16 cellular contexts compared by ENCODE assay signal in the genomic region with DNA sequence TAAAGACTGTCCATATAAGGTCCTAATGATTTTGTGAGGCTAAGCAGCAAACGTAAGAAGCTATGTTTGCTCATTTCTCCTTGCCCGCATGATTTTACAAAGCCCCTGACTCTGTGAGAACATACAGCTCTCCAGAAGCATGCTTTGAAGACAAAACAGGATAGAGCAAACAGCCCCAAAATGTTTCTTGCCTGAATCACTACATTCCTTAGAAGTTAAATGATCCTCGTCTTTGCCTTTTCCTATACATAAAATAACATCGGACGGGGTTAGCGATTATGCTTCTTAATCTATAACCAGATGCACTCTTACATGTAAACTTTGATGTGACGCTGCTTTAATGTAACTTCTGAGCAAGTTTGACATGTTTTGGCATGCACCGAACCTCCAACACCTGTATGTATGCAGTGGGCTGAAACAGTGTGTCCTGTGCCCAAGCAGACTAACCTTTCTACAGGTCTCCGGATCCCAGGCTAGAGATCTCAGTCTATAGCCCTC.
DNase-seq lines count a peak whose midpoint lies in the region; ATAC-seq and TF ChIP-seq lines count a peak whose summit lies in the region.
"Had no signal": no experiment of that assay in that cellular context is flagged by ENCODE, and none has a peak within 500 bp of the region (broad histone marks: within the 10 kb centered on the region; RNA-seq: fewer than 3 reads in every experiment).

No MANE protein-coding gene starts in this region.

- TF ChIP-seq RAD21 in SK-N-SH (IDR thresholded peaks at IDR 0.05; ENCODE audit: low read length) = no peak

- 75 to 80% methylated on average over 9 of the region's 9 CpGs for WGBS in GM23248 (ENCODE audit: low coverage in 1 of 2, low lambda C conversion rate in 2 of 2, missing lambda C conversion rate in 2 of 2), 2 experiments
- WGBS in SK-N-SH (ENCODE audit: low lambda C conversion rate) = 29% methylated on average over 9 of the region's 9 CpGs

- no peak for TF ChIP-seq EP300 in SK-N-SH (IDR thresholded peaks at IDR 0.05; ENCODE audit: borderline replicate concordance in 1 of 2, low read depth in 1 of 2, low read length in 1 of 2)

- no peaks in the 10 kb centered on the region for H3K9me3 ChIP-seq in GM23248 (ENCODE audit: low read depth)
- no peaks in the 10 kb centered on the region for H3K9me3 ChIP-seq in SK-N-SH
- H3K9me3 ChIP-seq in Karpas-422 (ENCODE audit: low read length) = no peaks in the 10 kb centered on the region
- H3K9me3 ChIP-seq: right lobe of liver, transverse colon had no signal

- H3K9ac ChIP-seq in GM23248 (no peak overlapping the region), SK-N-SH (no peak overlapping the region), Karpas-422 (ENCODE audit: low read length) (no peak overlapping the region)

- H3K9me2 ChIP-seq in GM23248 (ENCODE audit: insufficient read depth) (no peaks in the 10 kb centered on the region), SK-N-SH (no peaks in the 10 kb centered on the region), Karpas-422 (replicated peaks; ENCODE audit: insufficient read depth, low read length) (no peaks in the 10 kb centered on the region)

- H3F3A ChIP-seq in GM23248 (ENCODE audit: insufficient read depth) (no peaks in the 10 kb centered on the region), SK-N-SH (replicated peaks; ENCODE audit: insufficient read depth) (peaks cover 3% of the 10 kb centered on the region)

- H3K79me2 ChIP-seq in GM23248 (ENCODE audit: insufficient read depth) (no peaks in the 10 kb centered on the region), SK-N-SH (ENCODE audit: insufficient read depth) (no peaks in the 10 kb centered on the region), Karpas-422 (ENCODE audit: low read length) (no peaks in the 10 kb centered on the region)

- H3K27ac ChIP-seq in GM23248 = no peak overlapping the region
- H3K27ac ChIP-seq in SK-N-SH (ENCODE audit: low read depth in 2 of 2, low read length in 1 of 2) = peak overlapping the region; percentile 54 to 74
- no peak overlapping the region for H3K27ac ChIP-seq in Karpas-422 (ENCODE audit: low read length)
- H3K27ac ChIP-seq: right lobe of liver, transverse colon had no signal

- CTCF ChIA-PET in SK-N-SH (lab: Yijun Ruan, JAX) = no interaction called here

- in situ Hi-C loops in GM23248 (cut with MboI) (no loop called here), KBM-7 (cut with MboI; ENCODE audit: low pct_unique_long_range_greater_than_20kb, low sequenced_read_pairs) (no loop called here)

- no peak for ATAC-seq in GM18520 (IDR thresholded peaks at IDR 0.05; ENCODE audit: unreplicated experiment)
- ATAC-seq: CD8-positive, alpha-beta T cell; right lobe of liver had no signal

- H3K4me2 ChIP-seq in GM23248 (ENCODE audit: unreplicated experiment) (no peak overlapping the region), SK-N-SH (peak overlapping the region; percentile 53; the same call in 1 of the 2 replicates), Karpas-422 (ENCODE audit: low read depth, low read length, poor library complexity, severe bottlenecking) (no peak overlapping the region)

- POLR2A ChIA-PET in SK-N-SH (lab: Yijun Ruan, JAX) = no interaction called here

- H4K20me1 ChIP-seq in GM23248 (ENCODE audit: insufficient read depth) (no peaks in the 10 kb centered on the region), SK-N-SH (ENCODE audit: insufficient read depth) (no peaks in the 10 kb centered on the region), Karpas-422 (ENCODE audit: insufficient read depth, low read depth, low read length) (no peaks in the 10 kb centered on the region)

- H3K4me1 ChIP-seq in GM23248 (ENCODE audit: insufficient read depth) (peaks cover 13% of the 10 kb centered on the region; the same call in 1 of the 2 replicates), SK-N-SH (ENCODE audit: control insufficient read depth in 1 of 2, insufficient read depth in 2 of 2, low read depth in 1 of 2, low read length in 1 of 2) (peaks cover 4 to 12% of the 10 kb centered on the region in 2 experiments; a peak in 3 of 4 replicates), Karpas-422 (ENCODE audit: low read length) (no peaks in the 10 kb centered on the region)
- H3K4me1 ChIP-seq: right lobe of liver, transverse colon had no signal

- peak; percentile 6 for DNase-seq in GM23248
- DNase-seq in SK-N-SH = no peak
- peak; percentile 71 for DNase-seq in fibroblast of villous mesenchyme (ENCODE audit: low read depth)
- DNase-seq in skeletal muscle cell (ENCODE audit: low read depth) = peak; percentile 70
- DNase-seq in Karpas-422 = no peak
- DNase-seq in iPS-NIHi11 (ENCODE audit: low spot score) = no peak
- no peak for DNase-seq in KBM-7
- DNase-seq: activated CD4-positive, alpha-beta T cell treated with anti-CD3 and anti-CD28 coated beads, Interleukin-2, amount 50 U/mL, for 1 hour; activated gamma-delta T cell treated with Interleukin-2 at 50 U/mL for 16 hours; CD8-positive, alpha-beta T cell; dermis blood vessel endothelial cell; NCI-H1436 treated with DMSO at 0.1 percent for 48 hours; NCI-H748 treated with DMSO at 0.1 percent for 48 hours; right lobe of liver; transverse colon had no signal

- no peak overlapping the region for H2AFZ ChIP-seq in GM23248
- peak overlapping the region; percentile 85 for H2AFZ ChIP-seq in SK-N-SH (ENCODE audit: low read depth)
- H2AFZ ChIP-seq in Karpas-422 (ENCODE audit: low read length) = no peak overlapping the region

- no peaks in the 10 kb centered on the region for H3K27me3 ChIP-seq in GM23248 (replicated peaks; ENCODE audit: insufficient read depth)
- H3K27me3 ChIP-seq in SK-N-SH (ENCODE audit: insufficient read depth) = no peaks in the 10 kb centered on the region
- H3K27me3 ChIP-seq in Karpas-422 (ENCODE audit: low read length) = no peaks in the 10 kb centered on the region
- H3K27me3 ChIP-seq: right lobe of liver, transverse colon had no signal

- H3K4me3 ChIP-seq in GM23248 (no peak overlapping the region), SK-N-SH (ENCODE audit: low read depth in 2 of 2, low read length in 1 of 2) (no peak overlapping the region; a peak in 1 of 4 replicates), fibroblast of villous mesenchyme (ENCODE audit: low read depth, low read length) (peak overlapping the region; percentile 13), skeletal muscle cell (ENCODE audit: low read depth, low read length) (no peak overlapping the region), Karpas-422 (ENCODE audit: low read length) (no peak overlapping the region)
- H3K4me3 ChIP-seq: right lobe of liver, transverse colon had no signal

- H3K36me3 ChIP-seq in GM23248 (ENCODE audit: low read depth) (no peaks in the 10 kb centered on the region), SK-N-SH (replicated peaks in 1 of 2; ENCODE audit: control insufficient read depth in 1 of 2, insufficient read depth in 2 of 2, low read length in 1 of 2) (no peaks in the 10 kb centered on the region), Karpas-422 (ENCODE audit: insufficient read depth, low read length) (no peaks in the 10 kb centered on the region)
- H3K36me3 ChIP-seq: right lobe of liver, transverse colon had no signal

- TF ChIP-seq CTCF in SK-N-SH (IDR thresholded peaks at IDR 0.05) (no peak), fibroblast of villous mesenchyme (IDR thresholded peaks at IDR 0.05; ENCODE audit: insufficient read depth, low read depth, low read length) (no peak)

TF ChIP-seq in SK-N-SH, 30 proteins besides CTCF, POLR2A, EP300 and RAD21 (continues in another document):
- TF ChIP-seq CHD2 (IDR thresholded peaks at IDR 0.05; ENCODE audit: low read length, partially characterized antibody) = no peak
- no peak for TF ChIP-seq YY1 (IDR thresholded peaks at IDR 0.05; ENCODE audit: low read depth)
- TF ChIP-seq, protein P1, sequence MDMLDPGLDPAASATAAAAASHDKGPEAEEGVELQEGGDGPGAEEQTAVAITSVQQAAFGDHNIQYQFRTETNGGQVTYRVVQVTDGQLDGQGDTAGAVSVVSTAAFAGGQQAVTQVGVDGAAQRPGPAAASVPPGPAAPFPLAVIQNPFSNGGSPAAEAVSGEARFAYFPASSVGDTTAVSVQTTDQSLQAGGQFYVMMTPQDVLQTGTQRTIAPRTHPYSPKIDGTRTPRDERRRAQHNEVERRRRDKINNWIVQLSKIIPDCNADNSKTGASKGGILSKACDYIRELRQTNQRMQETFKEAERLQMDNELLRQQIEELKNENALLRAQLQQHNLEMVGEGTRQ (IDR thresholded peaks at IDR 0.05; ENCODE audit: borderline replicate concordance, low read depth, low read length) = no peak
- TF ChIP-seq TAF1 (IDR thresholded peaks at IDR 0.05; ENCODE audit: borderline replicate concordance, low read depth, low read length) = no peak
- no peak for TF ChIP-seq NFIC (IDR thresholded peaks at IDR 0.05; ENCODE audit: borderline replicate concordance)
- TF ChIP-seq, protein P2, sequence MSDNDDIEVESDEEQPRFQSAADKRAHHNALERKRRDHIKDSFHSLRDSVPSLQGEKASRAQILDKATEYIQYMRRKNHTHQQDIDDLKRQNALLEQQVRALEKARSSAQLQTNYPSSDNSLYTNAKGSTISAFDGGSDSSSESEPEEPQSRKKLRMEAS (IDR thresholded peaks at IDR 0.05; ENCODE audit: low read depth) = peak; percentile 51; the same call in 1 of the 2 replicates
- no peak for TF ChIP-seq POLR2AphosphoS5 (IDR thresholded peaks at IDR 0.05; ENCODE audit: low read depth, low read length)
- TF ChIP-seq RXRA (IDR thresholded peaks at IDR 0.05; ENCODE audit: borderline replicate concordance, low read depth) = no peak
- TF ChIP-seq GABPA (IDR thresholded peaks at IDR 0.05; ENCODE audit: low read depth) = no peak
- TF ChIP-seq, protein P3, sequence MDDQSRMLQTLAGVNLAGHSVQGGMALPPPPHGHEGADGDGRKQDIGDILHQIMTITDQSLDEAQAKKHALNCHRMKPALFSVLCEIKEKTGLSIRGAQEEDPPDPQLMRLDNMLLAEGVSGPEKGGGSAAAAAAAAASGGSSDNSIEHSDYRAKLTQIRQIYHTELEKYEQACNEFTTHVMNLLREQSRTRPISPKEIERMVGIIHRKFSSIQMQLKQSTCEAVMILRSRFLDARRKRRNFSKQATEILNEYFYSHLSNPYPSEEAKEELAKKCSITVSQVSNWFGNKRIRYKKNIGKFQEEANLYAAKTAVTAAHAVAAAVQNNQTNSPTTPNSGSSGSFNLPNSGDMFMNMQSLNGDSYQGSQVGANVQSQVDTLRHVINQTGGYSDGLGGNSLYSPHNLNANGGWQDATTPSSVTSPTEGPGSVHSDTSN (IDR thresholded peaks at IDR 0.05) = no peak; the same call in 1 of the 2 replicates
- peak; percentile 66; the same call in 1 of the 2 replicates for TF ChIP-seq TEAD4 (IDR thresholded peaks at IDR 0.05; ENCODE audit: borderline replicate concordance, insufficient read depth)
- peak; percentile 65 for TF ChIP-seq JUND (IDR thresholded peaks at IDR 0.05)
- peak; percentile 52; the same call in 1 of the 2 replicates for TF ChIP-seq FOSL2 (IDR thresholded peaks at IDR 0.05; ENCODE audit: borderline replicate concordance, low read depth)
- no peak for TF ChIP-seq GATA2 (CRISPR knock-in tag; IDR thresholded peaks at IDR 0.05)

Comparison
In these comparisons a context has a peak if more than half of its experiments do, and no peak if none do; other contexts are left out.
1. DNase-seq: peak in GM23248 (single experiment), fibroblast of villous mesenchyme (single experiment) and skeletal muscle cell (single experiment); none in SK-N-SH (single experiment), Karpas-422 (single experiment), iPS-NIHi11 (single experiment) and KBM-7 (single experiment).
2. H3K27ac ChIP-seq: peak in SK-N-SH (2 of 2); none in GM23248 (single experiment) and Karpas-422 (single experiment).